In genomic region chr15:61195116-61196002, GRCh38 we compare ENCODE assay signal across 8 cellular contexts. TPM values are rescaled to one million over a fixed set of nuclear protein-coding genes. Genes with fewer than 3 reads are reported as not detected.
A peak's percentile ranks its signal among the peaks of the same experiment; 100 is the strongest.
DNase-seq lines count a peak whose midpoint lies in the region; ATAC-seq, FAIRE-seq and TF ChIP-seq lines count a peak whose summit lies in the region.

No MANE protein-coding gene starts in this region.

- intact Hi-C loops in Right ventricle myocardium superior (cut with DNase I) (no loop called here), left cardiac atrium (cut with DNase I) (no loop called here)

- H2AFZ ChIP-seq in astrocyte (ENCODE audit: low read depth, low read length): no peak overlapping the region

- DNase-seq in Right ventricle myocardium superior (no peak), left cardiac atrium (no peak), astrocyte (ENCODE audit: low read depth) (peak; percentile 6), DMS79 (lab: John Stamatoyannopoulos, UW) (no peak), cerebellar nuclear complex (lab: John Stamatoyannopoulos, UW) (no peak)

- peaks cover 17% of the 10 kb centered on the region for H4K20me1 ChIP-seq in astrocyte (ENCODE audit: insufficient read depth, low read length)

- H3K9me3 Mint-ChIP-seq in astrocyte (ENCODE audit: unreplicated experiment): no peaks in the 10 kb centered on the region

- H3K27ac ChIP-seq in astrocyte (ENCODE audit: low read depth, low read length) (no peak overlapping the region), liver (ENCODE audit: low read depth in 1 of 2, low read length in 2 of 2) (no peak overlapping the region)

- no peak overlapping the region for H3K4me3 Mint-ChIP-seq in astrocyte (ENCODE audit: unreplicated experiment)

- H3K36me3 Mint-ChIP-seq in astrocyte (ENCODE audit: low read depth, unreplicated experiment): peaks cover 8% of the 10 kb centered on the region

- TF ChIP-seq RAD21 in liver (IDR thresholded peaks at IDR 0.05): peak; percentile 68 to 82

- no peak overlapping the region for H3K4me2 ChIP-seq in astrocyte (ENCODE audit: low read length)

- no peaks in the 10 kb centered on the region for H3K4me1 ChIP-seq in astrocyte (ENCODE audit: insufficient read depth, low read length)
- H3K4me1 ChIP-seq in liver (ENCODE audit: control insufficient read depth in 4 of 4, insufficient read depth in 4 of 4, low read length in 3 of 4): peaks cover 0 to 2% (median 0%) of the 10 kb centered on the region in 4 donors

- no peaks in the 10 kb centered on the region for H3K27me3 Mint-ChIP-seq in astrocyte (ENCODE audit: low read depth, unreplicated experiment)

- H3K27ac Mint-ChIP-seq in astrocyte (ENCODE audit: unreplicated experiment): no peak overlapping the region

- H3K9me3 ChIP-seq in astrocyte (ENCODE audit: insufficient read depth, low read depth, low read length) (no peaks in the 10 kb centered on the region), liver (ENCODE audit: control insufficient read depth in 4 of 4, low read length in 3 of 4) (no peaks in the 10 kb centered on the region)

- H3K36me3 ChIP-seq in astrocyte (ENCODE audit: insufficient read depth, low read length) (no peaks in the 10 kb centered on the region), liver (ENCODE audit: control insufficient read depth in 4 of 4, insufficient read depth in 3 of 4, low read depth in 1 of 4, low read length in 3 of 4) (no peaks in the 10 kb centered on the region)

- H3K79me2 ChIP-seq in astrocyte (ENCODE audit: insufficient read depth, low read length): no peaks in the 10 kb centered on the region

- H3K9ac ChIP-seq in astrocyte (ENCODE audit: low read length) (no peak overlapping the region), liver (ENCODE audit: low read depth in 1 of 2, low read length in 2 of 2) (no peak overlapping the region)

- WGBS in liver: 86% methylated on average over 10 of the region's 10 CpGs

- peaks cover 2% of the 10 kb centered on the region for H3K4me1 Mint-ChIP-seq in astrocyte (ENCODE audit: low read depth, unreplicated experiment)

- TF ChIP-seq CTCF in LNCAP (IDR thresholded peaks at IDR 0.05) (peak; percentile 83), astrocyte (IDR thresholded peaks at IDR 0.05; ENCODE audit: insufficient read depth, low read depth, low read length) (peak; percentile 64), liver (IDR thresholded peaks at IDR 0.05; ENCODE audit: low read depth, low read length, missing input control) (peak; percentile 61)

- ATAC-seq in Right ventricle myocardium superior (ENCODE audit: poor library complexity) (peak; percentile 31), left cardiac atrium (no peak), HG02852 (IDR thresholded peaks at IDR 0.05; ENCODE audit: unreplicated experiment) (no peak)

- H3K4me3 ChIP-seq in astrocyte (ENCODE audit: insufficient read depth, low read depth, low read length) (no peak overlapping the region), liver (ENCODE audit: low read depth in 1 of 3, low read length in 3 of 3) (no peak overlapping the region)

- FAIRE-seq in astrocyte (lab: Jason Lieb, UNC): peak; percentile 70

- H3K27me3 ChIP-seq in astrocyte (ENCODE audit: insufficient read depth, low read length) (no peaks in the 10 kb centered on the region), liver (ENCODE audit: control insufficient read depth in 4 of 4, insufficient read depth in 4 of 4, low read length in 3 of 4) (no peaks in the 10 kb centered on the region)

TF ChIP-seq in liver, 16 proteins besides CTCF, POLR2A, EP300 and RAD21:
- TF ChIP-seq FOXA1 (IDR thresholded peaks at IDR 0.05) (no peak), ZBTB33 (IDR thresholded peaks at IDR 0.05) (no peak), YY1 (IDR thresholded peaks at IDR 0.05) (no peak), FOXA2 (IDR thresholded peaks at IDR 0.05) (no peak), GABPA (IDR thresholded peaks at IDR 0.05 in 1 of 2, conservative IDR thresholded peaks at IDR 0.05 in 1 of 2) (no peak), JUND (IDR thresholded peaks at IDR 0.05) (no peak), HNF4A (conservative IDR thresholded peaks at IDR 0.05) (no peak)
TF ChIP-seq in liver: peak in this region for 0.

RNA-seq across cellular contexts. Expression of gene RORA, which starts 33.7 kb away (rescaled TPM):
- total RNA-seq in Right ventricle myocardium superior: 15.1 TPM
- 10 to 100 TPM; 15.5 to 16.0 TPM for total RNA-seq in left cardiac atrium
- total RNA-seq in astrocyte: 9.2 and 13.3 TPM in 2 replicates
- 10 to 100 TPM; 26.5 to 89.4 TPM for total RNA-seq in liver
- polyA plus RNA-seq in liver: 10 to 100 TPM in 1 of 2 donors, 1 to 10 TPM in 1; 9.6 to 38.1 TPM
